Comparison of ENCODE assay signal across 13 cellular contexts in the genomic region with DNA sequence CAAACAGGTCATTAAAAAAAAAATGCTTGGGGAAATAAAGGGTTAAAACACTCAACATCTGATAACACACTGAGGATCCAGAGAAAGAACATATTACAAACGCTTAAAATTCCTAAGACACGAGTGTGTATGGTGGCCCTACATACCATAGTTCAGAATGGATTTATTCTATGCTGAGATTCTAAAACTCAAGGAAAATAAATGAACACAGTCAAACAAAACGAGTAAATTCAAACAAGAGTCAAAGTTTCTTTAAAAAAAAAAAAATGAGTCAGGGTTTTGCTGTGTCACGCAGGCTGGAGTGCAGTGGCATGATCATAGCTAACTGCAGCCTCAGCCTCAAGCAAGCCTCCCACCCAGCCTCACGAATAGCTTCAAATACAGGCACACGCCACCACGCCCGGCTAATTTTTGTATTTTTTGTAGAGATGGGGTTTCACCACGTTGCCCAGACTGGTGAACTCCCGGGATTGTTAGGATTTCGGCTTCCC. TPM values are rescaled to one million over a fixed set of nuclear protein-coding genes. Genes with fewer than 3 reads are reported as not detected.
DNase-seq lines count a peak whose midpoint lies in the region; ATAC-seq and TF ChIP-seq lines count a peak whose summit lies in the region.
"Had no signal": no experiment of that assay in that cellular context is flagged by ENCODE, and none has a peak within 500 bp of the region (broad histone marks: within the 10 kb centered on the region; RNA-seq: fewer than 3 reads in every experiment).

No MANE protein-coding gene starts in this region.

- H2AFZ ChIP-seq in PC-9 (no peak overlapping the region), fibroblast of lung (ENCODE audit: low read length) (no peak overlapping the region)

- TF ChIP-seq CTCF in AG04450 (IDR thresholded peaks at IDR 0.05; ENCODE audit: low read depth, low read length) (no peak), PC-9 (conservative IDR thresholded peaks at IDR 0.05) (no peak), fibroblast of lung (conservative IDR thresholded peaks at IDR 0.05 in 1 of 2, IDR thresholded peaks at IDR 0.05 in 1 of 2; ENCODE audit: low read depth in 1 of 2, low read length in 2 of 2) (no peak), omental fat pad (IDR thresholded peaks at IDR 0.05) (no peak)

- peaks cover 83% of the 10 kb centered on the region for H3K79me2 ChIP-seq in PC-9 (ENCODE audit: low read depth)
- peaks cover 85% of the 10 kb centered on the region for H3K79me2 ChIP-seq in fibroblast of lung (ENCODE audit: control insufficient read depth, insufficient read depth, low read length)

- no peak overlapping the region for H3K9ac ChIP-seq in fibroblast of lung (ENCODE audit: insufficient read depth, low read length)

- peaks cover 18% of the 10 kb centered on the region for H3K36me3 ChIP-seq in PC-9 (ENCODE audit: low read depth)
- H3K36me3 ChIP-seq in fibroblast of lung (ENCODE audit: control insufficient read depth, insufficient read depth, low read length): peaks cover 2% of the 10 kb centered on the region

- peak; percentile 67 for DNase-seq in AG04450 (ENCODE audit: low read depth, low spot score)
- peak in 1 of 2 experiments; percentile 28 for DNase-seq in PC-9
- DNase-seq in fibroblast of lung (ENCODE audit: low read depth in 2 of 2): peak; percentile 64 to 66
- no peak for DNase-seq in omental fat pad (ENCODE audit: low spot score)
- DNase-seq in AG20443 (ENCODE audit: low spot score): no peak
- DNase-seq in MV-4-11 (lab: John Stamatoyannopoulos, UW): no peak
- no peak for DNase-seq in C1 segment of cervical spinal cord (lab: John Stamatoyannopoulos, UW)
- no peak for DNase-seq in UCSD-AML1 (lab: John Stamatoyannopoulos, UW; ENCODE audit: unreplicated experiment)
- DNase-seq: CD4-positive, CD25-positive, alpha-beta regulatory T cell; mammary epithelial cell; NCI-H146; T-helper 1 cell had no signal

- H3F3A ChIP-seq in PC-9 (ENCODE audit: insufficient read depth, low read depth): peaks cover 19% of the 10 kb centered on the region

- no peaks in the 10 kb centered on the region for H3K9me2 ChIP-seq in PC-9 (ENCODE audit: insufficient read depth)

- POLR2A ChIA-PET in AG04450 (lab: Yijun Ruan, JAX) (interaction anchor here (0.6 to 0.9 kb wide), 10 partner anchors 10 to 443 kb away, joined by 3 to 6 read pairs (median 4); no protein-coding TSS in a partner anchor), PC-9 (lab: Charles Lee; ENCODE audit: unreplicated experiment) (interaction anchor here (0.5 to 0.7 kb wide), 5 partner anchors 12 to 179 kb away, joined by 3 to 11 read pairs (median 9); no protein-coding TSS in a partner anchor)

- peak; percentile 45 for ATAC-seq in omental fat pad (ENCODE audit: low FRiP score)
- ATAC-seq: GM12878 had no signal

- no peaks in the 10 kb centered on the region for H3K27me3 ChIP-seq in AG04450 (ENCODE audit: control insufficient read depth, insufficient read depth, low read length)
- no peaks in the 10 kb centered on the region for H3K27me3 ChIP-seq in PC-9 (ENCODE audit: insufficient read depth, low read depth)
- H3K27me3 ChIP-seq in fibroblast of lung (ENCODE audit: control insufficient read depth, insufficient read depth, low read length): no peaks in the 10 kb centered on the region

- H3K4me3 ChIP-seq in AG04450 (ENCODE audit: low read depth, low read length): no peak overlapping the region
- H3K4me3 ChIP-seq in PC-9: no peak overlapping the region
- no peak overlapping the region for H3K4me3 ChIP-seq in fibroblast of lung (replicated peaks in 1 of 4; ENCODE audit: control extremely low read depth in 1 of 4, insufficient read depth in 1 of 4, low read depth in 3 of 4, low read length in 4 of 4)
- H3K4me3 ChIP-seq: GM12878 had no signal

- H3K4me2 ChIP-seq in PC-9 (no peak overlapping the region), fibroblast of lung (ENCODE audit: extremely low read depth, insufficient read depth, low read length) (no peak overlapping the region)

- no peaks in the 10 kb centered on the region for H3K4me1 ChIP-seq in PC-9 (replicated peaks; ENCODE audit: insufficient read depth)
- H3K4me1 ChIP-seq in fibroblast of lung (ENCODE audit: control insufficient read depth, extremely low read depth, insufficient read depth, low read length): peaks cover 2% of the 10 kb centered on the region

- intact Hi-C loops in PC-9 (cut with micrococcal nuclease; ENCODE audit: unreplicated experiment): no loop called here

- no TSS peak for BruUV-seq in PC-9 (replicated peaks; lab: Mats Ljungman, UMichigan)

- CTCF ChIA-PET in AG04450 (lab: Charles Lee) (interaction anchor here (1.9 kb wide), 1 partner anchor 73 kb away, joined by 9 read pairs; no protein-coding TSS in a partner anchor), PC-9 (lab: Charles Lee) (interaction anchor here (0.7 to 0.9 kb wide), 3 partner anchors 48 to 73 kb away, joined by 3 to 5 read pairs (median 5); no protein-coding TSS in a partner anchor)

- H3K9me3 ChIP-seq in AG04450 (ENCODE audit: control insufficient read depth, insufficient read depth, low read length) (no peaks in the 10 kb centered on the region; the same call in 1 of the 2 replicates), PC-9 (ENCODE audit: insufficient read depth, low read depth) (no peaks in the 10 kb centered on the region), fibroblast of lung (ENCODE audit: control insufficient read depth, insufficient read depth, low read depth, low read length) (no peaks in the 10 kb centered on the region)

- H4K20me1 ChIP-seq in PC-9 (ENCODE audit: insufficient read depth) (peaks cover 59% of the 10 kb centered on the region), fibroblast of lung (ENCODE audit: control insufficient read depth, extremely low read depth, insufficient read depth, low read length) (no peaks in the 10 kb centered on the region)

- H3K27ac ChIP-seq in AG04450 (ENCODE audit: low read depth, low read length) (peak overlapping the region; percentile 98), PC-9 (peak overlapping the region; percentile 21), fibroblast of lung (ENCODE audit: insufficient read depth, low read length) (peak overlapping the region; percentile 13)

RNA-seq across cellular contexts. Expression of gene CRK, which starts 17.4 kb away (rescaled TPM):
- polyA plus RNA-seq in AG04450 (2011; rRNA removed) (88.1 and 110 TPM in 2 replicates), fibroblast of lung (119 and 138 TPM in 2 replicates)
- polyA minus RNA-seq in AG04450 (2011; rRNA and poly(A)+ RNA removed): 79.3 and 81.6 TPM in 2 replicates
- total RNA-seq in PC-9 (2021) (57.1 and 57.9 TPM in 2 replicates), fibroblast of lung (105 and 120 TPM in 2 replicates), omental fat pad (100 to 1,000 TPM in 2 of 4 donors, 10 to 100 TPM in 2; 84.5 to 104 (median 95.7) TPM)
- 58.3 and 63.7 TPM in 2 replicates for polyA plus RNA-seq in fibroblast of lung (2012)
- polyA minus RNA-seq in fibroblast of lung (ENCODE audit: low replicate concordance): 34.5 and 37.5 TPM in 2 replicates

RNA-seq across cellular contexts. Expression of gene YWHAE, which starts 38.6 kb away (rescaled TPM):
- polyA plus RNA-seq in AG04450 (2011; rRNA removed) (884 and 1,187 TPM in 2 replicates), fibroblast of lung (1,742 and 2,155 TPM in 2 replicates)
- polyA minus RNA-seq in AG04450 (2011; rRNA and poly(A)+ RNA removed): 735 and 802 TPM in 2 replicates
- total RNA-seq in PC-9 (2021) (841 and 1,140 TPM in 2 replicates), fibroblast of lung (307 and 364 TPM in 2 replicates), omental fat pad (100 to 1,000 TPM; 489 to 684 (median 635) TPM)
- polyA plus RNA-seq in fibroblast of lung (2012): 1,148 and 1,177 TPM in 2 replicates
- polyA minus RNA-seq in fibroblast of lung (ENCODE audit: low replicate concordance): 123 and 135 TPM in 2 replicates

RNA-seq across cellular contexts. Expression of gene MYO1C, which starts 53.8 kb away (rescaled TPM):
- polyA plus RNA-seq in AG04450 (2011; rRNA removed) (147 and 169 TPM in 2 replicates), fibroblast of lung (164 and 180 TPM in 2 replicates)
- polyA minus RNA-seq in AG04450 (2011; rRNA and poly(A)+ RNA removed): 452 and 566 TPM in 2 replicates
- total RNA-seq in PC-9 (2021) (237 and 261 TPM in 2 replicates), fibroblast of lung (113 and 190 TPM in 2 replicates), omental fat pad (100 to 1,000 TPM; 194 to 367 (median 207) TPM)
- 224 and 226 TPM in 2 replicates for polyA plus RNA-seq in fibroblast of lung (2012)
- polyA minus RNA-seq in fibroblast of lung (ENCODE audit: low replicate concordance): 842 and 992 TPM in 2 replicates

Comparison
In these comparisons a context has a peak if more than half of its experiments do, and no peak if none do; other contexts are left out.
1. DNase-seq: peak in AG04450 (single experiment) and fibroblast of lung (2 of 2); none in omental fat pad (single experiment), AG20443 (single experiment), MV-4-11 (single experiment), C1 segment of cervical spinal cord (0 of 14) and UCSD-AML1 (single experiment).
2. H3K27ac ChIP-seq: peak in every context shown above with its lines; median percentile 98 in AG04450; 21 in PC-9; 13 in fibroblast of lung.